In genomic region chr2:96698221-96698861, GRCh38 we compare ENCODE assay signal across 26 cellular contexts. TPM values are rescaled to one million over a fixed set of nuclear protein-coding genes. Genes with fewer than 3 reads are reported as not detected.
"Had no signal": no experiment of that assay in that cellular context is flagged by ENCODE, and none has a peak within 500 bp of the region (broad histone marks: within the 10 kb centered on the region; RNA-seq: fewer than 3 reads in every experiment).

No MANE protein-coding gene starts in this region.

- DNase-seq: activated CD4-positive, alpha-beta T cell treated with anti-CD3 and anti-CD28 coated beads, Interleukin-2, amount 10 ng/mL, durations not matched to agents 7 days and 5 days; activated CD4-positive, CD25-positive, alpha-beta regulatory T cell treated with anti-CD3 and anti-CD28 coated beads, Interleukin-2, amount 50 U/mL, for 72 hours; activated CD8-positive, alpha-beta memory T cell treated with anti-CD3 and anti-CD28 coated beads for 24 hours; activated CD8-positive, alpha-beta memory T cell treated with anti-CD3 and anti-CD28 coated beads, Interleukin-2, amount 50 U/mL, for 4 hours; activated naive CD4-positive, alpha-beta T cell treated with anti-CD3 and anti-CD28 coated beads for 36 hours; activated naive CD8-positive, alpha-beta T cell treated with anti-CD3 and anti-CD28 coated beads, Interleukin-2, amount 10 ng/mL, durations not matched to agents 7 days and 5 days; activated T-cell treated with anti-CD3 and anti-CD28 coated beads, Interleukin-2, amount 50 U/mL, for 24 hours; amniotic stem cell; gastrocnemius medialis; hippocampal formation; left ventricle myocardium inferior; midbrain; ovary; psoas muscle; stimulated activated CD4-positive, alpha-beta T cell treated with anti-CD3 and anti-CD28 coated beads, Interleukin-4, amount 100 ng/mL, for 4 hours; stomach; T-helper 1 cell; WERI-Rb-1 had no signal

- H3K4me1 ChIP-seq: gastrocnemius medialis, left ventricle myocardium inferior, psoas muscle, right atrium auricular region, stomach, tibial nerve had no signal

- H3K4me3 ChIP-seq: gastrocnemius medialis, left ventricle myocardium inferior, ovary, psoas muscle, right atrium auricular region, stomach, suprapubic skin, tibial nerve had no signal

- H3K27me3 Mint-ChIP-seq: activated CD4-positive, alpha-beta T cell treated with anti-CD3 and anti-CD28 coated beads, Interleukin-2, amount 10 ng/mL, durations not matched to agents 7 days and 5 days; activated naive CD8-positive, alpha-beta T cell treated with anti-CD3 and anti-CD28 coated beads, Interleukin-2, amount 10 ng/mL, durations not matched to agents 7 days and 5 days; activated T-cell treated with anti-CD3 and anti-CD28 coated beads, Interleukin-2, amount 50 U/mL, for 24 hours; natural killer cell treated with Interleukin-12 subunit alpha and Interleukin-12 subunit beta and Interleukin-15 and Interleukin-18, amount 100 ng/mL, for 72 hours had no signal

- H3K36me3 ChIP-seq: gastrocnemius medialis, ovary, WERI-Rb-1 had no signal

- ATAC-seq: gastrocnemius medialis; natural killer cell treated with Interleukin-12 subunit alpha and Interleukin-12 subunit beta and Interleukin-15 and Interleukin-18, amount 100 ng/mL, for 72 hours; psoas muscle had no signal

- H3K27ac Mint-ChIP-seq: activated CD4-positive, alpha-beta T cell treated with anti-CD3 and anti-CD28 coated beads, Interleukin-2, amount 10 ng/mL, durations not matched to agents 7 days and 5 days; activated naive CD4-positive, alpha-beta T cell treated with anti-CD3 and anti-CD28 coated beads for 36 hours; activated naive CD8-positive, alpha-beta T cell treated with anti-CD3 and anti-CD28 coated beads, Interleukin-2, amount 10 ng/mL, durations not matched to agents 7 days and 5 days; activated T-helper 2 cell treated with anti-CD3 and anti-CD28 coated beads, Interferon-gamma antibody, Interleukin-2, Interleukin-4, amounts not matched to agents 10 μg/mL and 5 μg/mL and 100 μg/mL, durations not matched to agents 14 hours and 24 hours and 36 hours; natural killer cell treated with Interleukin-12 subunit alpha and Interleukin-12 subunit beta and Interleukin-15 and Interleukin-18, amount 100 ng/mL, for 72 hours had no signal

- H3K27me3 ChIP-seq: gastrocnemius medialis, neutrophil, ovary, right atrium auricular region, stomach, suprapubic skin, tibial nerve had no signal

- H3K4me1 Mint-ChIP-seq: activated CD4-positive, alpha-beta T cell treated with anti-CD3 and anti-CD28 coated beads, Interleukin-2, amount 10 ng/mL, durations not matched to agents 7 days and 5 days; activated naive CD8-positive, alpha-beta T cell treated with anti-CD3 and anti-CD28 coated beads, Interleukin-2, amount 10 ng/mL, durations not matched to agents 7 days and 5 days had no signal

- H3K27ac ChIP-seq: gastrocnemius medialis, left ventricle myocardium inferior, neutrophil, ovary, psoas muscle, right atrium auricular region, stomach, suprapubic skin, tibial nerve, WERI-Rb-1 had no signal

- H3K4me3 Mint-ChIP-seq: activated CD4-positive, alpha-beta T cell treated with anti-CD3 and anti-CD28 coated beads, Interleukin-2, amount 10 ng/mL, durations not matched to agents 7 days and 5 days; activated naive CD4-positive, alpha-beta T cell treated with anti-CD3 and anti-CD28 coated beads for 36 hours; activated naive CD8-positive, alpha-beta T cell treated with anti-CD3 and anti-CD28 coated beads, Interleukin-2, amount 10 ng/mL, durations not matched to agents 7 days and 5 days; activated T-cell treated with anti-CD3 and anti-CD28 coated beads, Interleukin-2, amount 50 U/mL, for 24 hours; natural killer cell treated with Interleukin-12 subunit alpha and Interleukin-12 subunit beta and Interleukin-15 and Interleukin-18, amount 100 ng/mL, for 72 hours had no signal

- H3K9me3 ChIP-seq: gastrocnemius medialis, left ventricle myocardium inferior, neutrophil, ovary, psoas muscle, right atrium auricular region, stomach, suprapubic skin, tibial nerve had no signal

- H3K9me3 Mint-ChIP-seq: activated CD4-positive, alpha-beta T cell treated with anti-CD3 and anti-CD28 coated beads, Interleukin-2, amount 10 ng/mL, durations not matched to agents 7 days and 5 days; activated naive CD4-positive, alpha-beta T cell treated with anti-CD3 and anti-CD28 coated beads for 36 hours; activated naive CD8-positive, alpha-beta T cell treated with anti-CD3 and anti-CD28 coated beads, Interleukin-2, amount 10 ng/mL, durations not matched to agents 7 days and 5 days; activated T-cell treated with anti-CD3 and anti-CD28 coated beads, Interleukin-2, amount 50 U/mL, for 24 hours; activated T-helper 2 cell treated with anti-CD3 and anti-CD28 coated beads, Interferon-gamma antibody, Interleukin-2, Interleukin-4, amounts not matched to agents 10 μg/mL and 5 μg/mL and 100 μg/mL, durations not matched to agents 14 hours and 24 hours and 36 hours; natural killer cell treated with Interleukin-12 subunit alpha and Interleukin-12 subunit beta and Interleukin-15 and Interleukin-18, amount 100 ng/mL, for 72 hours had no signal

RNA-seq across cellular contexts. Expression of gene FER1L5, which starts 55.8 kb away (rescaled TPM):
- total RNA-seq: activated CD4-positive, alpha-beta T cell treated with anti-CD3 and anti-CD28 coated beads, Interleukin-2, amount 10 ng/mL, durations not matched to agents 7 days and 5 days; activated naive CD4-positive, alpha-beta T cell treated with anti-CD3 and anti-CD28 coated beads for 36 hours; activated naive CD8-positive, alpha-beta T cell treated with anti-CD3 and anti-CD28 coated beads, Interleukin-2, amount 10 ng/mL, durations not matched to agents 7 days and 5 days; activated T-helper 2 cell treated with anti-CD3 and anti-CD28 coated beads, Interferon-gamma antibody, Interleukin-2, Interleukin-4, amounts not matched to agents 10 μg/mL and 5 μg/mL and 100 μg/mL, durations not matched to agents 14 hours and 24 hours and 36 hours; chondrocyte; gastrocnemius medialis; lung microvascular endothelial cell; natural killer cell treated with Interleukin-12 subunit alpha and Interleukin-12 subunit beta and Interleukin-15 and Interleukin-18, amount 100 ng/mL, for 72 hours; psoas muscle; right atrium auricular region; suprapubic skin had no signal
